In genomic region chr9:114016629-114017423, GRCh38 we compare ENCODE assay signal across 16 cellular contexts.
DNase-seq lines count a peak whose midpoint lies in the region; ATAC-seq and TF ChIP-seq lines count a peak whose summit lies in the region.
"Had no signal": no experiment of that assay in that cellular context is flagged by ENCODE, and none has a peak within 500 bp of the region (broad histone marks: within the 10 kb centered on the region; RNA-seq: fewer than 3 reads in every experiment).

No MANE protein-coding gene starts in this region.

- ATAC-seq in left lobe of liver, result no peak
- ATAC-seq in T-helper 17 cell, result no peak
- ATAC-seq: activated naive CD4-positive, alpha-beta T cell treated with anti-CD3 and anti-CD28 coated beads, Interleukin-2, amount 50 U/mL, for 72 hours had no signal

- H3F3A ChIP-seq in smooth muscle cell (ENCODE audit: low read depth), result no peaks in the 10 kb centered on the region

- H3K9me3 Mint-ChIP-seq in CD14-positive monocyte, result peaks cover 0 to 2% (median 0%) of the 10 kb centered on the region in 7 donors

- H3K4me1 ChIP-seq in sigmoid colon, result no peaks in the 10 kb centered on the region
- no peaks in the 10 kb centered on the region for H3K4me1 ChIP-seq in smooth muscle cell (ENCODE audit: low read depth)

- intact Hi-C loops in CD14-positive monocyte (cut with micrococcal nuclease) (no loop called here), sigmoid colon (cut with DNase I) (no loop called here)

- H3K4me1 Mint-ChIP-seq in CD14-positive monocyte (peaks cover 8% of the 10 kb centered on the region), T-helper 17 cell (no peaks in the 10 kb centered on the region)
- H3K4me1 Mint-ChIP-seq: immature natural killer cell had no signal

- H2AFZ ChIP-seq in smooth muscle cell (ENCODE audit: low read depth), result no peak overlapping the region

- H3K36me3 ChIP-seq in WERI-Rb-1, result no peaks in the 10 kb centered on the region
- peaks cover 0 to 41% (median 1%) of the 10 kb centered on the region in 4 donors for H3K36me3 ChIP-seq in sigmoid colon
- H3K36me3 ChIP-seq in smooth muscle cell (ENCODE audit: low read depth), result peaks cover 15% of the 10 kb centered on the region
- H3K36me3 ChIP-seq: neutrophil had no signal

- H3K27ac ChIP-seq in WERI-Rb-1 (no peak overlapping the region), sigmoid colon (no peak overlapping the region), smooth muscle cell (ENCODE audit: low read depth) (no peak overlapping the region)
- H3K27ac ChIP-seq: neutrophil had no signal

- peaks cover 23 to 28% of the 10 kb centered on the region in 2 donors for H3K36me3 Mint-ChIP-seq in CD14-positive monocyte
- peaks cover 6% of the 10 kb centered on the region for H3K36me3 Mint-ChIP-seq in T-helper 17 cell (ENCODE audit: low read depth)
- H3K36me3 Mint-ChIP-seq: activated naive CD4-positive, alpha-beta T cell treated with anti-CD3 and anti-CD28 coated beads, Interleukin-2, amount 50 U/mL, for 72 hours had no signal

- TF ChIP-seq CTCF in CD14-positive monocyte (IDR thresholded peaks at IDR 0.05) (no peak), WERI-Rb-1 (IDR thresholded peaks at IDR 0.05; ENCODE audit: low read depth, low read length) (no peak), sigmoid colon (IDR thresholded peaks at IDR 0.05) (no peak), smooth muscle cell (IDR thresholded peaks at IDR 0.05; ENCODE audit: borderline replicate concordance, insufficient read depth, poor library complexity, severe bottlenecking) (no peak)

- no peaks in the 10 kb centered on the region for H4K20me1 ChIP-seq in smooth muscle cell (ENCODE audit: low read depth)

- no peak overlapping the region for H3K9ac ChIP-seq in smooth muscle cell (ENCODE audit: low read depth)

- H3K79me2 ChIP-seq in smooth muscle cell (ENCODE audit: low read depth), result no peaks in the 10 kb centered on the region

- no peaks in the 10 kb centered on the region for H3K27me3 Mint-ChIP-seq in CD14-positive monocyte (ENCODE audit: low read depth in 3 of 3)
- no peaks in the 10 kb centered on the region for H3K27me3 Mint-ChIP-seq in T-helper 17 cell

- H3K27ac Mint-ChIP-seq in CD14-positive monocyte (no peak overlapping the region), T-helper 17 cell (no peak overlapping the region)
- H3K27ac Mint-ChIP-seq: activated naive CD4-positive, alpha-beta T cell treated with anti-CD3 and anti-CD28 coated beads, Interleukin-2, amount 50 U/mL, for 72 hours; immature natural killer cell had no signal

- WGBS in sigmoid colon, 2 donors, result 87 to 90% methylated on average over 14 of the region's 14 CpGs
- WGBS in smooth muscle cell (ENCODE audit: low lambda C conversion rate), result 96% methylated on average over 14 of the region's 14 CpGs

- H3K27me3 ChIP-seq in WERI-Rb-1 (ENCODE audit: insufficient read depth, low read depth, severe bottlenecking), result no peaks in the 10 kb centered on the region
- no peaks in the 10 kb centered on the region for H3K27me3 ChIP-seq in sigmoid colon
- no peaks in the 10 kb centered on the region for H3K27me3 ChIP-seq in smooth muscle cell (ENCODE audit: low read depth)
- H3K27me3 ChIP-seq: MG63, neutrophil had no signal

- no peak for TF ChIP-seq EP300 in sigmoid colon (IDR thresholded peaks at IDR 0.05)

- H3K9me3 ChIP-seq in WERI-Rb-1 (ENCODE audit: severe bottlenecking) (no peaks in the 10 kb centered on the region), sigmoid colon (peaks cover 0 to 6% (median 2%) of the 10 kb centered on the region in 4 donors), T-helper 17 cell (ENCODE audit: control insufficient read depth, low read length, poor library complexity, severe bottlenecking) (no peaks in the 10 kb centered on the region), smooth muscle cell (replicated peaks; ENCODE audit: low read depth) (no peaks in the 10 kb centered on the region)
- H3K9me3 ChIP-seq: neutrophil had no signal

- H3K4me3 ChIP-seq in WERI-Rb-1 (ENCODE audit: low read depth, low read length) (no peak overlapping the region), sigmoid colon (no peak overlapping the region), smooth muscle cell (no peak overlapping the region)
- H3K4me3 ChIP-seq: MG63 had no signal

- no peak overlapping the region for H3K4me2 ChIP-seq in smooth muscle cell

- peak; percentile 24 for DNase-seq in CD14-positive monocyte (ENCODE audit: low spot score)
- peak; percentile 35 for DNase-seq in WERI-Rb-1
- DNase-seq in left lobe of liver (ENCODE audit: low spot score), result peak; percentile 41
- peak; percentile 54 for DNase-seq in sigmoid colon
- DNase-seq in T-helper 17 cell, result no peak
- DNase-seq in smooth muscle cell (lab: John Stamatoyannopoulos, UW; ENCODE audit: unreplicated experiment), result no peak
- DNase-seq in hepatic stellate cell (ENCODE audit: low spot score), result no peak
- DNase-seq: activated CD4-positive, alpha-beta T cell treated with anti-CD3 and anti-CD28 coated beads for 1 hour; DMS79; immature natural killer cell; MG63; NCI-H1436 treated with DMSO at 0.1 percent for 48 hours; NCI-H2171; NCI-H526 treated with DMSO at 0.1 percent for 48 hours had no signal

- H3K4me3 Mint-ChIP-seq in CD14-positive monocyte (no peak overlapping the region), T-helper 17 cell (no peak overlapping the region)
- H3K4me3 Mint-ChIP-seq: immature natural killer cell had no signal

- TF ChIP-seq POLR2A in sigmoid colon (IDR thresholded peaks at IDR 0.05), result no peak

Comparison
In these comparisons a context has a peak if more than half of its experiments do, and no peak if none do; other contexts are left out.
1. DNase-seq: peak in CD14-positive monocyte (single experiment), WERI-Rb-1 (single experiment), left lobe of liver (single experiment) and sigmoid colon (single experiment); none in T-helper 17 cell (0 of 3), smooth muscle cell (single experiment) and hepatic stellate cell (single experiment).